Comparison of ENCODE assay signal across 8 cellular contexts in genomic region chr20:38290829-38291581, GRCh38. TPM values are rescaled to one million over a fixed set of nuclear protein-coding genes. Genes with fewer than 3 reads are reported as not detected.
DNase-seq lines count a peak whose midpoint lies in the region; ATAC-seq and TF ChIP-seq lines count a peak whose summit lies in the region.

No MANE protein-coding gene starts in this region.

- ATAC-seq in HG03139 (IDR thresholded peaks at IDR 0.05; ENCODE audit: unreplicated experiment), result no peak

- TF ChIP-seq POLR2A in adrenal gland (IDR thresholded peaks at IDR 0.05), result no peak

- DNase-seq in ACHN (peak; percentile 27), adrenal gland (peak in 1 of 7 donors; percentile 28), iPS-NIHi11 (ENCODE audit: low spot score) (peak; percentile 81), DMS153 treated with DMSO at 0.1 percent for 48 hours (lab: John Stamatoyannopoulos, UW; ENCODE audit: unreplicated experiment) (no peak)
- no peak for DNase-seq in activated CD8-positive, alpha-beta memory T cell treated with anti-CD3 and anti-CD28 coated beads for 24 hours
- DNase-seq in stimulated activated CD4-positive, alpha-beta T cell treated with anti-CD3 and anti-CD28 coated beads, Interleukin-12 subunit alpha, Interleukin-12 subunit beta, amount 100 ng/mL, for 4 hours, result no peak

- H3K36me3 ChIP-seq in HEK293 (ENCODE audit: control insufficient read depth in 2 of 2, insufficient read depth in 1 of 2, low read length in 2 of 2) (no peaks in the 10 kb centered on the region), adrenal gland (replicated peaks in 1 of 2) (no peaks in the 10 kb centered on the region)

- TF ChIP-seq CTCF in HEK293 (tag by site-specific recombination; IDR thresholded peaks at IDR 0.05) (0 out of 2 replicates have a peak, but pooled peaks have one; percentile 40), adrenal gland (IDR thresholded peaks at IDR 0.05) (peak in 4 of 6 experiments; percentile 13 to 28 (median 20))

- H3K4me1 ChIP-seq in HEK293 (ENCODE audit: control insufficient read depth, insufficient read depth, low read length) (no peaks in the 10 kb centered on the region), adrenal gland (replicated peaks in 1 of 2) (no peaks in the 10 kb centered on the region)

- POLR2A ChIA-PET in HEK293 (lab: Yijun Ruan, JAX), result no interaction called here

- in situ Hi-C loops in ACHN (cut with HindIII; ENCODE audit: low pct_ligation_motif_present, low pct_unique_long_range_greater_than_20kb, low sequenced_read_pairs), result no loop called here

- intact Hi-C loops in adrenal gland (cut with DNase I), result no loop called here

- H3K9me3 ChIP-seq in HEK293 (ENCODE audit: control insufficient read depth, insufficient read depth, low read depth, low read length) (no peaks in the 10 kb centered on the region), adrenal gland (replicated peaks in 1 of 3) (no peaks in the 10 kb centered on the region)

- H3K4me3 ChIP-seq in HEK293 (ENCODE audit: low read depth, low read length), result no peak overlapping the region
- no peak overlapping the region for H3K4me3 ChIP-seq in adrenal gland

- H3K27ac ChIP-seq in HEK293 (ENCODE audit: extremely low read depth, low read depth, low read length) (no peak overlapping the region), adrenal gland (no peak overlapping the region)

- 45 to 48% (median 46%) methylated on average over 15 to 16 of the region's 16 CpGs for WGBS in adrenal gland, 4 donors

- CTCF ChIA-PET in HEK293 (lab: Yijun Ruan, JAX), result interaction anchor here (0.6 to 1.3 kb wide), 9 partner anchors 9 to 261 kb away, joined by 3 to 5 read pairs (median 3); no protein-coding TSS in a partner anchor

- peaks cover 4% of the 10 kb centered on the region for H3K27me3 ChIP-seq in adrenal gland

TF ChIP-seq in HEK293, 187 proteins besides CTCF, POLR2A, EP300 and RAD21:
- 0 out of 2 replicates have a peak, but pooled peaks have one; percentile 18 for TF ChIP-seq ZXDB (tag by site-specific recombination; IDR thresholded peaks at IDR 0.05)
- TF ChIP-seq GLIS1 (tag by site-specific recombination; IDR thresholded peaks at IDR 0.05), result peak; percentile 12; the same call in 1 of the 2 replicates
- peak; percentile 99 for TF ChIP-seq ZIC2 (tag by site-specific recombination; IDR thresholded peaks at IDR 0.05)
- 0 out of 2 replicates have a peak, but pooled peaks have one; percentile 27 for TF ChIP-seq KLF16 (tag by site-specific recombination; IDR thresholded peaks at IDR 0.05)
- TF ChIP-seq ZNF239 (tag by site-specific recombination; IDR thresholded peaks at IDR 0.05), result no peak

RNA-seq across cellular contexts. Expression of gene BPI, which starts 13.0 kb away (rescaled TPM):
- under 1 TPM in 6 of 8 donors, not detected in 2; 0.15 to 0.74 (median 0.35) TPM for total RNA-seq in adrenal gland
- under 1 TPM; 0.13 to 0.18 (median 0.16) TPM for polyA plus RNA-seq in adrenal gland

RNA-seq across cellular contexts. Expression of gene KIAA1755, which starts 30.5 kb away (rescaled TPM):
- total RNA-seq in adrenal gland, result 1 to 10 TPM in 7 of 8 donors, under 1 TPM in 1; 0.78 to 5.3 (median 2.0) TPM
- 1 to 10 TPM in 2 of 3 donors, under 1 TPM in 1; 0.42 to 8.0 (median 3.2) TPM for polyA plus RNA-seq in adrenal gland

RNA-seq across cellular contexts. Expression of gene LBP, which starts 55.3 kb away (rescaled TPM):
- 1 to 10 TPM in 1 of 8 donors, under 1 TPM in 6, not detected in 1; 0.15 to 2.0 (median 0.51) TPM for total RNA-seq in adrenal gland
- polyA plus RNA-seq in adrenal gland, result under 1 TPM; 0.24 to 0.57 (median 0.32) TPM

Comparison
In these comparisons a context has a peak if more than half of its experiments do, and no peak if none do; other contexts are left out.
1. DNase-seq: peak in ACHN (single experiment) and iPS-NIHi11 (single experiment); none in activated CD8-positive, alpha-beta memory T cell treated with anti-CD3 and anti-CD28 coated beads for 24 hours (single experiment), DMS153 treated with DMSO at 0.1 percent for 48 hours (single experiment) and stimulated activated CD4-positive, alpha-beta T cell treated with anti-CD3 and anti-CD28 coated beads, Interleukin-12 subunit alpha, Interleukin-12 subunit beta, amount 100 ng/mL, for 4 hours (single experiment).